ENCODE assay signal across 9 cellular contexts in the genomic region with DNA sequence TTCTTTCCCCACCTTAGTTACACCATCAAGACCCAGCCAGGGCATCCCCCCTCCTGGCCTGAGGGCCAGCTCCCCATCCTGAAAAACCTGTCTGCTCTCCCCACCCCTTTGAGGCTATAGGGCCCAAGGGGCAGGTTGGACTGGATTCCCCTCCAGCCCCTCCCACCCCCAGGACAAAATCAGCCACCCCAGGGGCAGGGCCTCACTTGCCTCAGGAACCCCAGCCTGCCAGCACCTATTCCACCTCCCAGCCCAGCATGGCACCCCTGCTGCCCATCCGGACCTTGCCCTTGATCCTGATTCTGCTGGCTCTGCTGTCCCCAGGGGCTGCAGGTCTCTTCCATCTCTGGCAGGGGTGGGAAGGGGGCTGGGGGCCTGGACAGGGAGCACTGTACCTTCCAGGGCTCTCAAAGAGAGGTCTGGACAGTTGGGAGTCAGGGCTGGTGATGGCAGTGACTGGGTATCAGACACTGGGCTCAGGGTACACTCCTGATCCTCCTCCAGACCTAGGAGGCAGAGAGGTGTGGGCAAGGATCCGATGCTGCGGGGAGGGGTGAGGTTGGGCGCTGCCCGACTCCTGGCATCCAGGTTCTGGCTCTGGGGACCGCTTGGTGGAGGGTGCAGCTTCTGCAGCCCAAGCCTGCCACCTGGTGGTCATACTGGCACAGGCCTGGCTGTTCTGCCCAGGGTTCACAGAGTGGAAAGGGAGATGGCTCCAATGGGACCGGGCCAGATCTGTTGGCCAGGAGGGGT. TPM values are rescaled to one million over a fixed set of nuclear protein-coding genes. Genes with fewer than 3 reads are reported as not detected.
A peak's percentile ranks its signal among the peaks of the same experiment; 100 is the strongest.
DNase-seq lines count a peak whose midpoint lies in the region; ATAC-seq and TF ChIP-seq lines count a peak whose summit lies in the region.
"Had no signal": no experiment of that assay in that cellular context is flagged by ENCODE, and none has a peak within 500 bp of the region (broad histone marks: within the 10 kb centered on the region; RNA-seq: fewer than 3 reads in every experiment).

A gene (plus strand): TSS at position 205 of the 753 bp plus-strand sequence. CDS start 53 bp downstream, at position 258.

- intact Hi-C loops in adrenal gland (cut with DNase I) (loop anchor here (5.0 kb wide), 1 partner anchor 269 kb away; no protein-coding TSS in a partner anchor), left ventricle myocardium inferior (cut with micrococcal nuclease) (loop anchor here (10.0 kb wide), 1 partner anchor 51 kb away; no protein-coding TSS in a partner anchor)

- H2AFZ ChIP-seq in GM23248: no peak within 1 kb of the TSS

- TF ChIP-seq CTCF in adrenal gland (IDR thresholded peaks at IDR 0.05): peak; percentile 91 to 99 (median 97)
- TF ChIP-seq CTCF in left ventricle myocardium inferior (IDR thresholded peaks at IDR 0.05; ENCODE audit: borderline replicate concordance): peak; percentile 97
- peak; percentile 97 for TF ChIP-seq CTCF in retinal pigment epithelial cell (conservative IDR thresholded peaks at IDR 0.05; ENCODE audit: low read depth, low read length)

- H3K27me3 ChIP-seq in GM23248 (replicated peaks; ENCODE audit: insufficient read depth): no peaks in the 10 kb centered on the region; the same call in none of the 2 replicates
- H3K27me3 ChIP-seq in adrenal gland: no peaks in the 10 kb centered on the region
- H3K27me3 ChIP-seq in left ventricle myocardium inferior (ENCODE audit: low read depth): peaks cover 33% of the 10 kb centered on the region

- H3K4me3 Mint-ChIP-seq in T-helper 17 cell: peak within 1 kb of the TSS; percentile 55

- H3K4me3 ChIP-seq in GM23248 (no peak within 1 kb of the TSS), adrenal gland (no peak within 1 kb of the TSS), left ventricle myocardium inferior (no peak within 1 kb of the TSS), retinal pigment epithelial cell (ENCODE audit: low read length) (no peak within 1 kb of the TSS)

- H3K27ac ChIP-seq in GM23248: no peak within 1 kb of the TSS
- no peak within 1 kb of the TSS for H3K27ac ChIP-seq in adrenal gland
- no peak within 1 kb of the TSS for H3K27ac ChIP-seq in left ventricle myocardium inferior (replicated peaks)

- H3K4me1 ChIP-seq in GM23248 (ENCODE audit: insufficient read depth) (no peaks in the 10 kb centered on the region), adrenal gland (replicated peaks in 1 of 2) (no peaks in the 10 kb centered on the region), left ventricle myocardium inferior (no peaks in the 10 kb centered on the region)

- no peak for TF ChIP-seq POLR2A in adrenal gland (IDR thresholded peaks at IDR 0.05)

- no peak within 1 kb of the TSS for H3K9ac ChIP-seq in GM23248

- H3K4me2 ChIP-seq in GM23248 (ENCODE audit: unreplicated experiment): no peak within 1 kb of the TSS

- H3K27me3 Mint-ChIP-seq in T-helper 17 cell: peaks cover 12% of the 10 kb centered on the region

- H3K36me3 ChIP-seq in GM23248 (ENCODE audit: low read depth) (no peaks in the 10 kb centered on the region), adrenal gland (replicated peaks in 1 of 2) (no peaks in the 10 kb centered on the region), left ventricle myocardium inferior (no peaks in the 10 kb centered on the region)

- no peaks in the 10 kb centered on the region for H3K9me2 ChIP-seq in GM23248 (ENCODE audit: insufficient read depth)

- 5 to 6% methylated on average over 6 to 7 of the region's 7 CpGs for WGBS in GM23248 (ENCODE audit: low coverage in 1 of 2, low lambda C conversion rate in 2 of 2, missing lambda C conversion rate in 2 of 2), 2 experiments
- 0 to 7% (median 4%) methylated on average over 3 to 7 of the region's 7 CpGs for WGBS in adrenal gland, 4 donors

- in situ Hi-C loops in Caki2 (cut with HindIII; ENCODE audit: low pct_unique_long_range_greater_than_20kb, low sequenced_read_pairs) (no loop called here), GM23248 (cut with MboI) (no loop called here)

- DNase-seq in Caki2 (ENCODE audit: low read depth) (peak; percentile 59), GM23248 (peak; percentile 90), NCI-H128 (lab: John Stamatoyannopoulos, UW; ENCODE audit: unreplicated experiment) (peak; percentile 52), T-helper 17 cell (peak; percentile 77 to 89 (median 84)), adrenal gland (peak; percentile 87 to 96 (median 93)), left ventricle myocardium inferior (peak; percentile 84), retinal pigment epithelial cell (ENCODE audit: low read depth) (peak; percentile 14)

- no peak within 1 kb of the TSS for H3K27ac Mint-ChIP-seq in T-helper 17 cell

- ATAC-seq in T-helper 17 cell (peak; percentile 98), HG03469 (IDR thresholded peaks at IDR 0.05; ENCODE audit: unreplicated experiment) (no peak)

- no peaks in the 10 kb centered on the region for H3K9me3 ChIP-seq in GM23248 (ENCODE audit: low read depth)
- H3K9me3 ChIP-seq in T-helper 17 cell (ENCODE audit: control insufficient read depth, low read length, poor library complexity, severe bottlenecking): no peaks in the 10 kb centered on the region
- no peaks in the 10 kb centered on the region for H3K9me3 ChIP-seq in adrenal gland (replicated peaks in 1 of 3)
- H3K9me3 ChIP-seq in left ventricle myocardium inferior (replicated peaks): no peaks in the 10 kb centered on the region

- H3K4me1 Mint-ChIP-seq in T-helper 17 cell: peaks cover 13% of the 10 kb centered on the region

- H3K36me3 Mint-ChIP-seq in T-helper 17 cell (ENCODE audit: low read depth): peaks cover 2% of the 10 kb centered on the region

- no peaks in the 10 kb centered on the region for H3K79me2 ChIP-seq in GM23248 (ENCODE audit: insufficient read depth)

- no peaks in the 10 kb centered on the region for H4K20me1 ChIP-seq in GM23248 (ENCODE audit: insufficient read depth)

- H3F3A ChIP-seq in GM23248 (ENCODE audit: insufficient read depth): no peaks in the 10 kb centered on the region

RNA-seq across cellular contexts. Expression of the gene that starts here (rescaled TPM):
- total RNA-seq in Caki2 (2014; rRNA removed; shearing (Covaris generic); ENCODE audit: low replicate concordance): not detected in 2 replicates
- total RNA-seq in GM23248 (2014; rRNA removed; shearing (Covaris generic)): not detected in 2 replicates
- polyA plus RNA-seq in GM23248 (2016; fragmentation: Nextera tagmentation; extraction: Ambion mirVana) (0.27 and 0.28 TPM in 2 replicates), adrenal gland (1 to 10 TPM in 1 of 3 donors, under 1 TPM in 1, not detected in 1; 0.64 to 1.0 TPM)
- total RNA-seq in T-helper 17 cell (not detected), adrenal gland (not detected), left ventricle myocardium inferior (not detected)
- total RNA-seq: T-helper 2 cell treated with Interferon-gamma antibody and Interleukin-4, amounts not matched to agents 100 ng/mL and 5 ng/mL, for 36 hours had no signal

Comparison
In these comparisons a context has a peak if more than half of its experiments do, and no peak if none do; other contexts are left out.
1. Peak in DNase-seq in Caki2; RNA of the gene not detected or under 1 TPM.
2. Peak in DNase-seq in GM23248; RNA of the gene not detected or under 1 TPM.
3. Peak in DNase-seq and ATAC-seq in T-helper 17 cell; RNA of the gene not detected or under 1 TPM.
4. Peak in DNase-seq in left ventricle myocardium inferior; RNA of the gene not detected or under 1 TPM.
5. DNase-seq: peak in every context shown above with its lines; median percentile 93 in adrenal gland; 90 in GM23248; 84 in T-helper 17 cell; 84 in left ventricle myocardium inferior; 59 in Caki2; 52 in NCI-H128; 14 in retinal pigment epithelial cell.